Comparison of ENCODE assay signal across 7 cellular contexts in the genomic region with DNA sequence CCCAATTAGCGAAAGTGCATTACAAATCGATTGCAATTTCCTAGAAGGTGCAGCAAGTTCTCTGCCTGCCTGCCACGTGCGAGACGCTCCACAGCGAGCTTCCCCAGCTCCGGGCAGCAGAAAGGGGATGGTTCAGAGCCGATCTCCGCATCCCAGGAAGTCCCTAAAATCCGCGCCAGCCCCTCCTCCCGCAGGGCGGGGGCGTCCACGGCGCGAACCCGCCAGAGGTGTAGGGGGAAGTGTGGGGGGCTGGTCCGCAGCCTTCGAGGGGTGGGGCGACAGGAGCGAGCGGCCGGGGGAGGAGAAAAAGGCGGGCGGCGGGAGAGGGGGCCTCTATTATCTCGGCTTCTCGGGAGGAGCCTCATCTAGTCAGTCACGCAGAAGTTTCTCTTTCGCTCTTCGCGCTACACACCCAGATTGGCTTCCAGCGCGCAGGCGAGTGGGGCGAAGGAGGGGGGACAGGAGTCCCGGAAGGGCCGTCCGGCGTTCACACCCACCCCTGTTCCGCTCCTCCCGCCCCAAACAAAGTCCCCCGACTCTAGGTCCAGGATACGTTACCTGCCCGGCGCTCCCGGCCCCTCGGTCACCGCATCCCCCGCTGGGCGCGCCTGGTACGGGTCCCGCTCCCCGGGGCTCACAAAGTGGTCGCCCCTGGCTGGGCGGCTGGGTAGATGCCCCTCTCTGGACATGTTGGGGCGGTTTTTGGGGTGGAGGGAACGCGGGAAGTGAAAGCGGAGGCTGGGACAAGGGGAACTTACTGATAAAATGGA. TPM values are rescaled to one million over a fixed set of nuclear protein-coding genes. Genes with fewer than 3 reads are reported as not detected.
DNase-seq lines count a peak whose midpoint lies in the region; ATAC-seq, FAIRE-seq and TF ChIP-seq lines count a peak whose summit lies in the region.

No MANE protein-coding gene starts in this region.

- intact Hi-C loops in sciatic nerve (cut with DNase I), result loop anchor here (5.0 kb wide), 1 partner anchor 61 kb away; no protein-coding TSS in a partner anchor

- in situ Hi-C loops in astrocyte of the cerebellum (cut with HindIII; ENCODE audit: low sequenced_read_pairs), result loop anchor here (5.0 kb wide), 1 partner anchor 251 kb away; no protein-coding TSS in a partner anchor

- peak; percentile 85 for ATAC-seq in HG02938 (IDR thresholded peaks at IDR 0.05; ENCODE audit: unreplicated experiment)
- ATAC-seq in sciatic nerve, result peak; percentile 94

- peak; percentile 98 for FAIRE-seq in GM18507 (lab: Jason Lieb, UNC)

- no peak for TF ChIP-seq CTCF in astrocyte of the cerebellum (IDR thresholded peaks at IDR 0.05; ENCODE audit: low read depth, low read length, missing control alignments)

- peak overlapping the region; percentile 78 for H3K4me3 ChIP-seq in astrocyte of the cerebellum (ENCODE audit: low read depth, low read length)

- DNase-seq in GM18507 (ENCODE audit: extremely low spot score, insufficient read length, low read depth) (peak; percentile 72), NCI-H2029 (lab: John Stamatoyannopoulos, UW) (peak; percentile 92), T-helper 9 cell (peak; percentile 81), astrocyte of the cerebellum (ENCODE audit: low read depth) (peak; percentile 88), hippocampal formation (lab: John Stamatoyannopoulos, UW) (peak; percentile 78 to 90), sciatic nerve (ENCODE audit: low spot score) (peak; percentile 97)

RNA-seq across cellular contexts. Expression of a gene that starts 9.1 kb away (rescaled TPM):
- total RNA-seq in sciatic nerve, result 62.1 TPM

Comparison
In these comparisons a context has a peak if more than half of its experiments do, and no peak if none do; other contexts are left out.
1. Peak in every context shown above with its lines: DNase-seq, ATAC-seq and H3K4me3 ChIP-seq.